In the genomic region with DNA sequence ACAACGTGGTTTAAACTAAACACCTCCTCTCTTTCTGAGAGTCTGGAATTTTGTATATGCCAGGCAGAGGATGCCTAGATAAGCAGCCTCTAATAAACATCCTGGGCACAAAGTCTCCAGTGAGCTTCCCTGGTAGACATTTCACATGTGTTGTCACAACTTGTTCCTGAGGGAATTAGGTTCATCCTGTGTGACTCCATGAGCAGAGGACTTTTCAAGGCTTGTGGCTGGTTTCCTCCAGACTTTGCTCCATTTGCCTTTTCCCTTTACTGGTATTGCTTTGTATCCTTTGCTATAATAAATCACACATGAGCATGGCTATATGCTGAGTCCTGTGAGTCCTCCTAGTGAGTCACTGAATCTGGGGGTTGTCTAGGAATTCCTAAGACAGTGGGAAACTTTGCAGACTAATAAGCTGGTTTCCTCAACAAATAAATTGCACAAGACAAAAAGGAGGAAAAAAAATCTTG, we compare ENCODE assay signal across 12 cellular contexts.
DNase-seq lines count a peak whose midpoint lies in the region; ATAC-seq and TF ChIP-seq lines count a peak whose summit lies in the region.
"Had no signal": no experiment of that assay in that cellular context is flagged by ENCODE, and none has a peak within 500 bp of the region (broad histone marks: within the 10 kb centered on the region; RNA-seq: fewer than 3 reads in every experiment).

No MANE protein-coding gene starts in this region.

- peak overlapping the region; percentile 61 for H2BK120ac ChIP-seq in mesendoderm (ENCODE audit: low read depth, low read length)

- H3K79me2 ChIP-seq in PC-3 (ENCODE audit: low read length) (no peaks in the 10 kb centered on the region), mesendoderm (ENCODE audit: control insufficient read depth, insufficient read depth, low read length) (no peaks in the 10 kb centered on the region)

- no peak overlapping the region for H2AK5ac ChIP-seq in mesendoderm (ENCODE audit: low read length)

- no peak overlapping the region for H4K8ac ChIP-seq in mesendoderm (ENCODE audit: low read depth, low read length)

- no peak overlapping the region for H3K23ac ChIP-seq in mesendoderm (ENCODE audit: low read length)

- H2AFZ ChIP-seq in PC-3 (ENCODE audit: low read length) = no peak overlapping the region

- H3K36me3 ChIP-seq in PC-3 (ENCODE audit: low read depth, low read length) (peaks cover 2% of the 10 kb centered on the region; the same call in 1 of the 2 replicates), mesendoderm (ENCODE audit: control insufficient read depth, insufficient read depth, low read length) (no peaks in the 10 kb centered on the region)

- ATAC-seq in PC-3 = peak; percentile 88
- no peak for ATAC-seq in HG03280 (IDR thresholded peaks at IDR 0.05; ENCODE audit: unreplicated experiment)
- no peak for ATAC-seq in GM19351 (IDR thresholded peaks at IDR 0.05; ENCODE audit: unreplicated experiment)
- ATAC-seq: activated T-helper 17 cell treated with anti-CD3 and anti-CD28 coated beads, Interleukin-2, amount 50 U/mL, for 72 hours; CD8-positive, alpha-beta T cell; Panc1 had no signal

- POLR2A ChIA-PET in PC-3 (lab: Charles Lee; ENCODE audit: unreplicated experiment) = no interaction called here

- DNase-seq in AG10803 (ENCODE audit: low read depth) (peak; percentile 95), PC-3 (peak; percentile 79), dermis blood vessel endothelial cell (peak; percentile 79), mesendoderm (peak; percentile 31), OCI-M1 (lab: John Stamatoyannopoulos, UW) (no peak), hypothalamus (lab: John Stamatoyannopoulos, UW) (no peak)
- DNase-seq: activated B cell treated with CpG ODN at 0.5 μM for 24 hours; CD8-positive, alpha-beta T cell had no signal

- no peaks in the 10 kb centered on the region for H3K9me2 ChIP-seq in PC-3 (replicated peaks; ENCODE audit: low read length)

- H3F3A ChIP-seq in PC-3 (ENCODE audit: low read length, unreplicated experiment) = no peaks in the 10 kb centered on the region

- intact Hi-C loops in PC-3 (cut with micrococcal nuclease) = no loop called here

- TF ChIP-seq CTCF in AG10803 (conservative IDR thresholded peaks at IDR 0.05; ENCODE audit: low read length) (no peak), PC-3 (conservative IDR thresholded peaks at IDR 0.05; ENCODE audit: low read depth, low read length) (no peak)

- H3K9ac ChIP-seq in PC-3 (ENCODE audit: low read length) (peak overlapping the region; percentile 9; the same call in 1 of the 2 replicates), mesendoderm (ENCODE audit: low read length) (no peak overlapping the region)

- BruUV-seq in PC-3 (replicated peaks; lab: Mats Ljungman, UMichigan) = no TSS peak

- CTCF ChIA-PET in PC-3 (lab: Charles Lee) = no interaction called here

- WGBS in mesendoderm (ENCODE audit: extremely low coverage, insufficient coverage, low lambda C conversion rate) = no CpG with 5 or more reads among the region's 1 CpG

- peaks cover 12% of the 10 kb centered on the region for H3K4me1 ChIP-seq in PC-3 (ENCODE audit: insufficient read depth, low read length)
- H3K4me1 ChIP-seq in mesendoderm (ENCODE audit: control insufficient read depth, low read depth, low read length) = no peaks in the 10 kb centered on the region

- no peak overlapping the region for H3K56ac ChIP-seq in mesendoderm (ENCODE audit: low read length)

- no peak overlapping the region for H2BK5ac ChIP-seq in mesendoderm (ENCODE audit: low read length)

- no peak overlapping the region; the same call in 1 of the 2 replicates for H3K4me2 ChIP-seq in PC-3 (ENCODE audit: low read length)
- no peak overlapping the region for H3K4me2 ChIP-seq in mesendoderm (ENCODE audit: low read length)

- H4K5ac ChIP-seq in mesendoderm (ENCODE audit: low read length) = no peak overlapping the region

- H2BK15ac ChIP-seq in mesendoderm (replicated peaks; ENCODE audit: low read depth) = no peak overlapping the region

- no peak overlapping the region for H3K18ac ChIP-seq in mesendoderm (ENCODE audit: low read length)

- no peak overlapping the region for H3K4ac ChIP-seq in mesendoderm (ENCODE audit: low read depth, low read length)

- H3K4me3 ChIP-seq in AG10803 (ENCODE audit: low read length) (no peak overlapping the region), PC-3 (ENCODE audit: low read length) (no peak overlapping the region), mesendoderm (ENCODE audit: low read length) (no peak overlapping the region)

- H3K79me1 ChIP-seq in mesendoderm (ENCODE audit: low read length) = no peaks in the 10 kb centered on the region

- H4K20me1 ChIP-seq in PC-3 (ENCODE audit: low read length) = no peaks in the 10 kb centered on the region

- H3K9me3 ChIP-seq in PC-3 (ENCODE audit: low read length) = no peaks in the 10 kb centered on the region

- H3K27ac ChIP-seq in PC-3 (ENCODE audit: low read length) (peak overlapping the region; percentile 31), mesendoderm (ENCODE audit: low read depth, low read length) (no peak overlapping the region)

- H3K27me3 ChIP-seq in PC-3 (ENCODE audit: low read length) (no peaks in the 10 kb centered on the region), mesendoderm (ENCODE audit: insufficient read depth, low read length, poor library complexity) (no peaks in the 10 kb centered on the region)

Comparison
In these comparisons a context has a peak if more than half of its experiments do, and no peak if none do; other contexts are left out.
1. DNase-seq: peak in AG10803 (single experiment), PC-3 (single experiment), dermis blood vessel endothelial cell (single experiment) and mesendoderm (single experiment); none in OCI-M1 (single experiment) and hypothalamus (0 of 51).